17 cellular contexts compared by ENCODE assay signal in the genomic region with DNA sequence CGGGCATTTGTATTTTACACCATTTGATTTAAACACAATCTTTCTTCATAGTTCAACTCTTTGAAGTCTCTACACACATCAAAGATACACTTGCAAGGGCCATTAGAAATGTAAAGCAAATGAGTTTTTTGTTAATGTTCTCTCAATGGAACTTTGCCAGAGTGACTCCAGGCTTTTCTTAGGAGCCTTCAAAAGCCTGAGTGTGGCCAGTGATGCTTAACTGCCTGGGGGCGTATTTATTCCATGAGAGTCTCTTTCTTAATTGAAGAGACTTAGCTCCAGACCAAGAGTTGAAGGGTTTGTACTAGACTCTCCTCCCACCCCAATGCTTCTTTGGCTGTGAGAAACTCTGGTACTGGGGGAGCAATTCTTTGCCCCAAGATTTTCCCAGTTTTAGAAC. TPM values are rescaled to one million over a fixed set of nuclear protein-coding genes. Genes with fewer than 3 reads are reported as not detected.
DNase-seq lines count a peak whose midpoint lies in the region; ATAC-seq and TF ChIP-seq lines count a peak whose summit lies in the region.
"Had no signal": no experiment of that assay in that cellular context is flagged by ENCODE, and none has a peak within 500 bp of the region (broad histone marks: within the 10 kb centered on the region; RNA-seq: fewer than 3 reads in every experiment).

No MANE protein-coding gene starts in this region.

- H3K36me3 ChIP-seq in mammary epithelial cell (ENCODE audit: insufficient read depth, low read length) = no peaks in the 10 kb centered on the region
- no peaks in the 10 kb centered on the region for H3K36me3 ChIP-seq in PC-3 (ENCODE audit: low read depth, low read length)
- no peaks in the 10 kb centered on the region for H3K36me3 ChIP-seq in aorta (ENCODE audit: control insufficient read depth in 1 of 2, insufficient read depth in 2 of 2, low read length in 1 of 2)

- CTCF ChIA-PET in MCF 10A (lab: Yijun Ruan, JAX) (interaction anchor here (0.6 kb wide), 1 partner anchor 80 kb away, joined by 3 read pairs; no protein-coding TSS in a partner anchor), mammary epithelial cell (lab: Charles Lee; ENCODE audit: low non-redundant PET) (no interaction called here), PC-3 (lab: Charles Lee) (no interaction called here)

- BruUV-seq in MCF 10A (replicated peaks; lab: Mats Ljungman, UMichigan) = no TSS peak
- BruUV-seq in mammary epithelial cell (replicated peaks; lab: Mats Ljungman, UMichigan) = no TSS peak
- no TSS peak for BruUV-seq in PC-3 (replicated peaks; lab: Mats Ljungman, UMichigan)

- WGBS in mammary epithelial cell (ENCODE audit: low coverage, missing lambda C conversion rate) = 36% methylated on average over 2 of the region's 2 CpGs
- WGBS in aorta, 2 donors = 58 to 83% methylated on average over 2 of the region's 2 CpGs

- no peaks in the 10 kb centered on the region for H3K9me3 Mint-ChIP-seq in MCF 10A (ENCODE audit: unreplicated experiment)
- no peaks in the 10 kb centered on the region for H3K9me3 Mint-ChIP-seq in T-helper 2 cell treated with Interferon-gamma antibody and Interleukin-4, amounts not matched to agents 5 μg/mL and 100 μg/mL, for 36 hours

- H2AFZ ChIP-seq in mammary epithelial cell (ENCODE audit: low read depth, low read length) = no peak overlapping the region
- H2AFZ ChIP-seq in PC-3 (ENCODE audit: low read length) = no peak overlapping the region

- in situ Hi-C loops in mammary epithelial cell (cut with MboI; ENCODE audit: low sequenced_read_pairs in 2 of 2) = no loop called here

- H3K27me3 ChIP-seq in mammary epithelial cell (ENCODE audit: insufficient read depth, low read length) (no peaks in the 10 kb centered on the region), PC-3 (ENCODE audit: low read length) (no peaks in the 10 kb centered on the region), aorta (ENCODE audit: control insufficient read depth in 1 of 2, insufficient read depth in 2 of 2, low read length in 1 of 2) (peaks cover 0 to 1% of the 10 kb centered on the region in 2 donors)

- no peaks in the 10 kb centered on the region for H3K9me3 ChIP-seq in mammary epithelial cell (replicated peaks; ENCODE audit: insufficient read depth, low read length)
- no peaks in the 10 kb centered on the region for H3K9me3 ChIP-seq in PC-3 (ENCODE audit: low read length)
- H3K9me3 ChIP-seq in aorta (ENCODE audit: control insufficient read depth, low read length) = no peaks in the 10 kb centered on the region

- H3K4me3 Mint-ChIP-seq in MCF 10A (ENCODE audit: unreplicated experiment) = no peak overlapping the region
- no peak overlapping the region for H3K4me3 Mint-ChIP-seq in T-helper 2 cell treated with Interferon-gamma antibody and Interleukin-4, amounts not matched to agents 5 μg/mL and 100 μg/mL, for 36 hours
- H3K4me3 Mint-ChIP-seq: CD4-positive, alpha-beta memory T cell had no signal

- DNase-seq in MCF 10A (ENCODE audit: unreplicated experiment) = peak; percentile 11
- DNase-seq in mammary epithelial cell = no peak
- DNase-seq in PC-3 = peak; percentile 13
- peak; percentile 53 for DNase-seq in kidney tubule cell (ENCODE audit: low spot score)
- no peak for DNase-seq in HuH-7 (ENCODE audit: low spot score)
- DNase-seq in SHP77 treated with DMSO at 0.1 percent for 48 hours (lab: John Stamatoyannopoulos, UW) = no peak
- no peak for DNase-seq in aorta
- no peak for DNase-seq in T-helper 2 cell treated with Interferon-gamma antibody and Interleukin-4, amounts not matched to agents 5 μg/mL and 100 μg/mL, for 36 hours (ENCODE audit: low spot score)
- DNase-seq: CD4-positive, alpha-beta memory T cell; H7; Karpas-422; NCI-H187 treated with DMSO at 0.1 percent for 48 hours; NCI-H2171; NCI-H748 treated with DMSO at 0.1 percent for 48 hours; OCI-M1 had no signal

- no peak overlapping the region for H3K27ac Mint-ChIP-seq in MCF 10A (ENCODE audit: low read depth, unreplicated experiment)
- H3K27ac Mint-ChIP-seq in T-helper 2 cell treated with Interferon-gamma antibody and Interleukin-4, amounts not matched to agents 5 μg/mL and 100 μg/mL, for 36 hours = no peak overlapping the region
- H3K27ac Mint-ChIP-seq: CD4-positive, alpha-beta memory T cell had no signal

- H4K20me1 ChIP-seq in mammary epithelial cell (ENCODE audit: insufficient read depth, low read length) = no peaks in the 10 kb centered on the region
- no peaks in the 10 kb centered on the region for H4K20me1 ChIP-seq in PC-3 (ENCODE audit: low read length)

- no peaks in the 10 kb centered on the region for H3K27me3 Mint-ChIP-seq in MCF 10A (ENCODE audit: insufficient read depth, unreplicated experiment)
- no peaks in the 10 kb centered on the region for H3K27me3 Mint-ChIP-seq in T-helper 2 cell treated with Interferon-gamma antibody and Interleukin-4, amounts not matched to agents 5 μg/mL and 100 μg/mL, for 36 hours (ENCODE audit: low read depth)
- H3K27me3 Mint-ChIP-seq: CD4-positive, alpha-beta memory T cell had no signal

- H3K79me2 ChIP-seq in mammary epithelial cell (ENCODE audit: insufficient read depth, low read length) (no peaks in the 10 kb centered on the region), PC-3 (ENCODE audit: low read length) (no peaks in the 10 kb centered on the region)

- no peak overlapping the region for H3K4me3 ChIP-seq in mammary epithelial cell (replicated peaks in 1 of 3; ENCODE audit: insufficient read depth in 1 of 3, low read depth in 2 of 3, low read length in 3 of 3)
- H3K4me3 ChIP-seq in PC-3 (ENCODE audit: low read length) = no peak overlapping the region
- H3K4me3 ChIP-seq in aorta (ENCODE audit: low read length in 2 of 2) = no peak overlapping the region
- H3K4me3 ChIP-seq: SK-N-MC had no signal

- ATAC-seq in PC-3 = no peak
- ATAC-seq in aorta (ENCODE audit: low FRiP score) = no peak

- no peaks in the 10 kb centered on the region for H3K36me3 Mint-ChIP-seq in MCF 10A (ENCODE audit: insufficient read depth, unreplicated experiment)
- no peaks in the 10 kb centered on the region for H3K36me3 Mint-ChIP-seq in T-helper 2 cell treated with Interferon-gamma antibody and Interleukin-4, amounts not matched to agents 5 μg/mL and 100 μg/mL, for 36 hours (ENCODE audit: low read depth)
- H3K36me3 Mint-ChIP-seq: CD4-positive, alpha-beta memory T cell had no signal

- no peak overlapping the region for H3K4me2 ChIP-seq in mammary epithelial cell (ENCODE audit: insufficient read depth, low read depth, low read length)
- H3K4me2 ChIP-seq in PC-3 (ENCODE audit: low read length) = no peak overlapping the region

- POLR2A ChIA-PET in MCF 10A (lab: Yijun Ruan, JAX) (interaction anchor here (0.6 kb wide), 1 partner anchor 13 kb away, joined by 3 read pairs; no protein-coding TSS in a partner anchor), PC-3 (lab: Charles Lee; ENCODE audit: unreplicated experiment) (no interaction called here)

- intact Hi-C loops in MCF 10A (cut with micrococcal nuclease) (no loop called here), mammary epithelial cell (cut with micrococcal nuclease) (no loop called here), PC-3 (cut with micrococcal nuclease) (loop anchor here (5.0 kb wide), 1 partner anchor 44 kb away; no protein-coding TSS in a partner anchor), aorta (cut with DNase I) (no loop called here)

- no peaks in the 10 kb centered on the region for H3K4me1 ChIP-seq in mammary epithelial cell (ENCODE audit: insufficient read depth, low read length)
- H3K4me1 ChIP-seq in PC-3 (ENCODE audit: insufficient read depth, low read length) = peaks cover 19% of the 10 kb centered on the region
- no peaks in the 10 kb centered on the region for H3K4me1 ChIP-seq in aorta (ENCODE audit: control insufficient read depth in 1 of 2, insufficient read depth in 2 of 2, low read length in 2 of 2)

- H3K27ac ChIP-seq in mammary epithelial cell (ENCODE audit: insufficient read depth, low read depth, low read length) (no peak overlapping the region), PC-3 (ENCODE audit: low read length) (no peak overlapping the region), aorta (ENCODE audit: low read depth in 1 of 2, low read length in 2 of 2) (no peak overlapping the region)
- H3K27ac ChIP-seq: RWPE1, SK-N-MC had no signal

- TF ChIP-seq CTCF in MCF 10A (IDR thresholded peaks at IDR 0.05; ENCODE audit: unreplicated experiment) (no peak), mammary epithelial cell (conservative IDR thresholded peaks at IDR 0.05 in 1 of 2, IDR thresholded peaks at IDR 0.05 in 1 of 2; ENCODE audit: extremely low read depth in 1 of 2, insufficient read depth in 1 of 2, low read depth in 1 of 2, low read length in 2 of 2) (no peak), PC-3 (conservative IDR thresholded peaks at IDR 0.05; ENCODE audit: low read depth, low read length) (no peak)

- no peaks in the 10 kb centered on the region for H3K9me2 ChIP-seq in PC-3 (replicated peaks; ENCODE audit: low read length)

- dilution Hi-C loops in mammary epithelial cell (cut with HindIII; ENCODE audit: low sequenced_read_pairs) = no loop called here

- H3F3A ChIP-seq in PC-3 (ENCODE audit: low read length, unreplicated experiment) = no peaks in the 10 kb centered on the region

- peaks cover 10% of the 10 kb centered on the region for H3K4me1 Mint-ChIP-seq in MCF 10A (ENCODE audit: insufficient read depth, unreplicated experiment)
- no peaks in the 10 kb centered on the region for H3K4me1 Mint-ChIP-seq in T-helper 2 cell treated with Interferon-gamma antibody and Interleukin-4, amounts not matched to agents 5 μg/mL and 100 μg/mL, for 36 hours (ENCODE audit: low read depth)
- H3K4me1 Mint-ChIP-seq: CD4-positive, alpha-beta memory T cell had no signal

- H3K9ac ChIP-seq in mammary epithelial cell (ENCODE audit: insufficient read depth, low read length) (no peak overlapping the region), PC-3 (ENCODE audit: low read length) (no peak overlapping the region)

RNA-seq across cellular contexts. Expression of a gene that starts 48.6 kb away (rescaled TPM):
- 159 and 217 TPM in 2 replicates for total RNA-seq in MCF 10A (2022)
- 1 to 10 TPM in 1 of 2 donors, under 1 TPM in 1; 0.83 to 1.7 TPM for total RNA-seq in mammary epithelial cell
- 0.14 TPM for polyA plus RNA-seq in mammary epithelial cell
- not detected for polyA minus RNA-seq in mammary epithelial cell
- total RNA-seq in PC-3 (2014; rRNA removed) = 24.4 and 27.3 TPM in 2 replicates
- 10 to 100 TPM in 1 of 2 donors, 1 to 10 TPM in 1; 3.9 to 68.2 TPM for total RNA-seq in aorta
- polyA plus RNA-seq in aorta = 1 to 10 TPM; 1.4 to 3.1 TPM
- polyA plus RNA-seq: CD4-positive, alpha-beta memory T cell had no signal

Comparison
In these comparisons a context has a peak if more than half of its experiments do, and no peak if none do; other contexts are left out.
1. DNase-seq: peak in MCF 10A (single experiment), PC-3 (single experiment) and kidney tubule cell (single experiment); none in mammary epithelial cell (single experiment), HuH-7 (single experiment), SHP77 treated with DMSO at 0.1 percent for 48 hours (single experiment), aorta (0 of 2) and T-helper 2 cell treated with Interferon-gamma antibody and Interleukin-4, amounts not matched to agents 5 μg/mL and 100 μg/mL, for 36 hours (single experiment).